ENCODE assay signal across 21 cellular contexts in genomic region chr18:79410731-79411613, GRCh38. TPM values are rescaled to one million over a fixed set of nuclear protein-coding genes. Genes with fewer than 3 reads are reported as not detected.
DNase-seq lines count a peak whose midpoint lies in the region; ATAC-seq and TF ChIP-seq lines count a peak whose summit lies in the region.
"Had no signal": no experiment of that assay in that cellular context is flagged by ENCODE, and none has a peak within 500 bp of the region (broad histone marks: within the 10 kb centered on the region; RNA-seq: fewer than 3 reads in every experiment).

No MANE protein-coding gene starts in this region.

- no peaks in the 10 kb centered on the region for H3K9me2 ChIP-seq in HCT116 (ENCODE audit: insufficient read depth)

- peaks cover 27% of the 10 kb centered on the region for H3K79me2 ChIP-seq in HCT116 (ENCODE audit: insufficient read depth, low read length)

- BruUV-seq in HCT116 (replicated peaks; lab: Mats Ljungman, UMichigan) = TSS peak; percentile 32

- TF ChIP-seq RAD21 in HCT116 (IDR thresholded peaks at IDR 0.05; ENCODE audit: low read depth) = no peak

- no peaks in the 10 kb centered on the region for H3K27me3 ChIP-seq in right atrium auricular region
- no peaks in the 10 kb centered on the region for H3K27me3 ChIP-seq in HCT116 (ENCODE audit: insufficient read depth, low read length)
- H3K27me3 ChIP-seq in right cardiac atrium (ENCODE audit: control insufficient read depth, insufficient read depth) = no peaks in the 10 kb centered on the region
- H3K27me3 ChIP-seq: MG63, SJCRH30 had no signal

- peaks cover 2 to 4% of the 10 kb centered on the region in 2 donors for H3K9me3 Mint-ChIP-seq in stimulated activated naive B cell treated with anti-CD40 and anti-IgM and Interleukin-4, amounts not matched to agents 10 μg/mL and 1 μg/mL and 100 μg/mL, for 72 hours

- ATAC-seq in Right ventricle myocardium superior (ENCODE audit: poor library complexity) (no peak), HCT116 (no peak), right cardiac atrium (peak; percentile 3 to 39), HG03520 (IDR thresholded peaks at IDR 0.05; ENCODE audit: unreplicated experiment) (no peak)
- ATAC-seq in stimulated activated naive B cell treated with anti-CD40 and anti-IgM and Interleukin-4, amounts not matched to agents 10 μg/mL and 1 μg/mL and 100 μg/mL, for 72 hours (replicated peaks) = no peak
- ATAC-seq: A549 had no signal

- H3K36me3 ChIP-seq in right atrium auricular region (peaks cover 27% of the 10 kb centered on the region), HCT116 (ENCODE audit: control insufficient read depth in 1 of 2, insufficient read depth in 2 of 2, low read length in 2 of 2) (no peaks in the 10 kb centered on the region; a peak in 2 of 4 replicates)
- H3K36me3 ChIP-seq: MG63, SJCRH30 had no signal

- intact Hi-C loops in Right ventricle myocardium superior (cut with DNase I) = no loop called here
- intact Hi-C loops in HCT116 (cut with micrococcal nuclease) = no loop called here
- intact Hi-C loops in right cardiac atrium (cut with DNase I) = no loop called here

- H3K9ac ChIP-seq in HCT116 (ENCODE audit: low read length) = no peak overlapping the region

- WGBS in right cardiac atrium = 96% methylated on average over 84 of the region's 84 CpGs

- H3K4me3 Mint-ChIP-seq in stimulated activated naive B cell treated with anti-CD40 and anti-IgM and Interleukin-4, amounts not matched to agents 10 μg/mL and 1 μg/mL and 100 μg/mL, for 72 hours = no peak overlapping the region

- no peak overlapping the region for H3K4me2 ChIP-seq in HCT116 (ENCODE audit: low read length)
- H3K4me2 ChIP-seq: A549 had no signal

- H3K27me3 Mint-ChIP-seq in stimulated activated naive B cell treated with anti-CD40 and anti-IgM and Interleukin-4, amounts not matched to agents 10 μg/mL and 1 μg/mL and 100 μg/mL, for 72 hours = no peaks in the 10 kb centered on the region

- H3K4me1 Mint-ChIP-seq in stimulated activated naive B cell treated with anti-CD40 and anti-IgM and Interleukin-4, amounts not matched to agents 10 μg/mL and 1 μg/mL and 100 μg/mL, for 72 hours = peaks cover 20 to 45% of the 10 kb centered on the region in 2 donors

- H3K4me1 ChIP-seq in right atrium auricular region = peaks cover 0 to 8% of the 10 kb centered on the region in 2 donors
- no peaks in the 10 kb centered on the region for H3K4me1 ChIP-seq in HCT116 (ENCODE audit: control insufficient read depth in 1 of 2, insufficient read depth in 2 of 2, low read length in 2 of 2)
- no peaks in the 10 kb centered on the region for H3K4me1 ChIP-seq in right cardiac atrium (ENCODE audit: control insufficient read depth, insufficient read depth, low read length)
- H3K4me1 ChIP-seq: A549 had no signal

- H3K27ac ChIP-seq in right atrium auricular region = no peak overlapping the region
- H3K27ac ChIP-seq in HCT116 (ENCODE audit: low read depth, low read length) = no peak overlapping the region
- no peak overlapping the region for H3K27ac ChIP-seq in right cardiac atrium (ENCODE audit: low read length)
- H3K27ac ChIP-seq: A549, C4-2B, SJCRH30 had no signal

- TF ChIP-seq CTCF in right atrium auricular region (IDR thresholded peaks at IDR 0.05) (no peak), HCT116 (IDR thresholded peaks at IDR 0.05 in 2 of 3, conservative IDR thresholded peaks at IDR 0.05 in 1 of 3; ENCODE audit: borderline replicate concordance in 1 of 3, insufficient read depth in 1 of 3, low read depth in 2 of 3, low read length in 2 of 3) (no peak), GM13977 (IDR thresholded peaks at IDR 0.05; ENCODE audit: extremely low read depth, insufficient read depth, missing control alignments) (no peak)

- no peak for TF ChIP-seq POLR2A in HCT116 (IDR thresholded peaks at IDR 0.05; ENCODE audit: borderline replicate concordance, extremely low read depth, insufficient read depth, insufficient read length)

- H4K20me1 ChIP-seq in HCT116 (ENCODE audit: insufficient read depth) = no peaks in the 10 kb centered on the region

- CTCF ChIA-PET in HCT116 (lab: Charles Lee) = no interaction called here

- H3K9me3 ChIP-seq in right atrium auricular region (no peaks in the 10 kb centered on the region), HCT116 (ENCODE audit: control insufficient read depth in 1 of 2, insufficient read depth in 1 of 2, low read depth in 1 of 2, low read length in 2 of 2) (no peaks in the 10 kb centered on the region), right cardiac atrium (ENCODE audit: control insufficient read depth, low read length) (no peaks in the 10 kb centered on the region)
- H3K9me3 ChIP-seq: A549, MG63, SJCRH30 had no signal

- peaks cover 35 to 49% of the 10 kb centered on the region in 2 donors for H3K36me3 Mint-ChIP-seq in stimulated activated naive B cell treated with anti-CD40 and anti-IgM and Interleukin-4, amounts not matched to agents 10 μg/mL and 1 μg/mL and 100 μg/mL, for 72 hours

- H3K4me3 ChIP-seq in right atrium auricular region (no peak overlapping the region), HCT116 (replicated peaks in 1 of 2; ENCODE audit: low read depth in 1 of 2, low read length in 2 of 2) (no peak overlapping the region), right cardiac atrium (ENCODE audit: low read length) (no peak overlapping the region)
- H3K4me3 ChIP-seq: A549, MG63, SJCRH30 had no signal

- DNase-seq in Right ventricle myocardium superior (peak; percentile 39), right atrium auricular region (ENCODE audit: low spot score) (no peak), HCT116 (ENCODE audit: low read depth, low spot score) (no peak), right cardiac atrium (peak in 2 of 3 donors; percentile 62 to 68), H4 (ENCODE audit: low spot score) (no peak), GM13977 (ENCODE audit: low spot score) (no peak)
- no peak for DNase-seq in stimulated activated naive B cell treated with anti-CD40 and anti-IgM and Interleukin-4, amounts not matched to agents 10 μg/mL and 1 μg/mL and 100 μg/mL, for 72 hours
- DNase-seq: GDM1, GOT3, IMR-90, Karpas-422, MG63, NCI-H1105 treated with DMSO at 0.1 percent for 48 hours, NCI-H2029, NCI-H446 treated with DMSO at 0.1 percent for 48 hours, RPMI8226, SJCRH30 had no signal

- H2AFZ ChIP-seq in HCT116 (ENCODE audit: low read depth, low read length, poor library complexity, severe bottlenecking) = no peak overlapping the region

- RAD21 ChIA-PET in HCT116 (lab: Charles Lee; ENCODE audit: low non-redundant PET in 1 of 2, low total read pairs in 2 of 2, uncharacterized antibody in 2 of 2, unreplicated experiment in 2 of 2) = no interaction called here

- POLR2A ChIA-PET in HCT116 (lab: Charles Lee) = no interaction called here

- peak overlapping the region; percentile 32 for H3K27ac Mint-ChIP-seq in stimulated activated naive B cell treated with anti-CD40 and anti-IgM and Interleukin-4, amounts not matched to agents 10 μg/mL and 1 μg/mL and 100 μg/mL, for 72 hours

- in situ Hi-C loops in GM13977 (cut with MboI; ENCODE audit: low pct_unique_long_range_greater_than_20kb, low sequenced_read_pairs, unreplicated experiment) = no loop called here

TF ChIP-seq in HCT116, 20 proteins besides CTCF, POLR2A, EP300 and RAD21 (continues in another document):
- TF ChIP-seq ELF1 (IDR thresholded peaks at IDR 0.05; ENCODE audit: borderline replicate concordance, low read depth) (no peak), CEBPB (IDR thresholded peaks at IDR 0.05; ENCODE audit: low read depth) (no peak), ZBTB33 (IDR thresholded peaks at IDR 0.05; ENCODE audit: extremely low read depth, insufficient replicate concordance, low read length) (no peak), CBX3 (IDR thresholded peaks at IDR 0.05; ENCODE audit: low read depth) (no peak), JUND (IDR thresholded peaks at IDR 0.05) (no peak), SP1 (IDR thresholded peaks at IDR 0.05; ENCODE audit: low read depth) (no peak), ZFX (IDR thresholded peaks at IDR 0.05) (no peak)

RNA-seq across cellular contexts. Expression of gene NFATC1, which starts 15.2 kb away (rescaled TPM):
- total RNA-seq in Right ventricle myocardium superior = 19.8 TPM
- 10 to 100 TPM; 19.0 to 20.2 TPM for total RNA-seq in right atrium auricular region
- total RNA-seq in HCT116 (2021; ENCODE audit: unreplicated experiment) = 20.8 TPM
- polyA plus RNA-seq in HCT116 (2012) = 13.5 and 14.8 TPM in 2 replicates
- 10 to 100 TPM; 20.1 to 25.3 (median 20.8) TPM for total RNA-seq in right cardiac atrium
- 14.7 TPM for polyA plus RNA-seq in right cardiac atrium
- total RNA-seq in H4 (2014; rRNA removed; shearing (Covaris generic)) = 3.2 and 4.3 TPM in 2 replicates
- total RNA-seq: HT-29 had no signal

Comparison
In these comparisons a context has a peak if more than half of its experiments do, and no peak if none do; other contexts are left out.
1. ATAC-seq: peak in right cardiac atrium (2 of 2); none in Right ventricle myocardium superior (single experiment), HCT116 (single experiment), stimulated activated naive B cell treated with anti-CD40 and anti-IgM and Interleukin-4, amounts not matched to agents 10 μg/mL and 1 μg/mL and 100 μg/mL, for 72 hours (0 of 2) and HG03520 (single experiment).
2. DNase-seq: peak in Right ventricle myocardium superior (single experiment) and right cardiac atrium (2 of 3); none in right atrium auricular region (single experiment), HCT116 (single experiment), stimulated activated naive B cell treated with anti-CD40 and anti-IgM and Interleukin-4, amounts not matched to agents 10 μg/mL and 1 μg/mL and 100 μg/mL, for 72 hours (single experiment), H4 (single experiment) and GM13977 (single experiment).